ENCODE assay signal across 25 cellular contexts in the genomic region with DNA sequence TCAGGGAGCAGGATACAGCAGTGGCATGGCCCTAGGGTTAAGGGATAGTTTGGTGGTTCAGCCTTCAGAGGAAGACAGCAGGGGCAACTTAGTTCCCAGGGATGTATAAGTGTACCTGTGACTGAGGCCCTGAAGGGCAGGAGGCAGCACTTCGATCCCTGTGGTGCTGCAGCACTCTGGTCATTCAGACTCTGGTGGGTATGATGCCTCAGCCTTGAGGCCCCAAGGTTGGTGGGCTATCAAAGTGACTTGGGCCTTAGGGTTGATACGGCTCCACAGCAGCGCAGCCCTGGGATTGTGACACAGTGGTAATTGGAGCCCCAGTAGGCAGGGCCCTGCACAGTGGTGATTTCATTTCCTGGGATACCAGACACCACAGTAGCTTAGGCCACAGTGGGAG.
A peak's percentile ranks its signal among the peaks of the same experiment; 100 is the strongest.
DNase-seq lines count a peak whose midpoint lies in the region; ATAC-seq, FAIRE-seq and TF ChIP-seq lines count a peak whose summit lies in the region.
"Had no signal": no experiment of that assay in that cellular context is flagged by ENCODE, and none has a peak within 500 bp of the region (broad histone marks: within the 10 kb centered on the region; RNA-seq: fewer than 3 reads in every experiment).

No MANE protein-coding gene starts in this region.

- H3K27ac ChIP-seq in left lung = no peak overlapping the region
- H3K27ac ChIP-seq: A549; BLaER1 treated with 17β-estradiol and CSF1 and Interleukin-3, amounts not matched to agents 10 nM and 100 nM had no signal

- DNase-seq in WTC11 (ENCODE audit: low spot score) (no peak), mesenteric fat pad (ENCODE audit: low spot score) (peak; percentile 71), urothelium cell line (ENCODE audit: low spot score) (no peak), left lung (no peak)
- no peak for DNase-seq in stimulated activated CD8-positive, alpha-beta memory T cell treated with anti-CD3 and anti-CD28 coated beads, Interleukin-4, amount 100 ng/mL, for 48 hours
- DNase-seq: 8988T; ACHN; AML-193; BE2C; CD4-positive, alpha-beta T cell; CD8-positive, alpha-beta memory T cell; DMS 273 treated with DMSO at 0.1 percent for 48 hours; DMS79; EL; GDM1; H9 had no signal

- no peaks in the 10 kb centered on the region for H3K4me1 ChIP-seq in left lung
- H3K4me1 ChIP-seq: A549; BE2C; BLaER1 treated with 17β-estradiol and CSF1 and Interleukin-3, amounts not matched to agents 10 nM and 100 nM had no signal

- no peak overlapping the region for H3K27ac Mint-ChIP-seq in WTC11
- H3K27ac Mint-ChIP-seq: CD4-positive, alpha-beta T cell; CD8-positive, alpha-beta memory T cell; GM23338; H9 had no signal

- no peaks in the 10 kb centered on the region for H3K36me3 ChIP-seq in left lung
- H3K36me3 ChIP-seq: BE2C; BLaER1 treated with 17β-estradiol and CSF1 and Interleukin-3, amounts not matched to agents 10 nM and 100 nM had no signal

- TF ChIP-seq CTCF in WTC11 (IDR thresholded peaks at IDR 0.05) (no peak), left lung (IDR thresholded peaks at IDR 0.05) (no peak)

- CTCF ChIA-PET in WTC11 (lab: Charles Lee) = no interaction called here

- peaks cover 0 to 16% of the 10 kb centered on the region in 2 donors for H3K9me3 ChIP-seq in left lung
- H3K9me3 ChIP-seq: A549, BE2C had no signal

- H3K36me3 Mint-ChIP-seq in WTC11 = peaks cover 7% of the 10 kb centered on the region; the same call in 1 of the 2 replicates
- H3K36me3 Mint-ChIP-seq: CD14-positive monocyte; CD8-positive, alpha-beta memory T cell had no signal

- H3K4me3 ChIP-seq in left lung = no peak overlapping the region
- H3K4me3 ChIP-seq: A549; BLaER1 treated with 17β-estradiol and CSF1 and Interleukin-3, amounts not matched to agents 10 nM and 100 nM; GM12878; GM23338 had no signal

- ATAC-seq in WTC11 = peak; percentile 44
- ATAC-seq in GM19463 (IDR thresholded peaks at IDR 0.05; ENCODE audit: unreplicated experiment) = no peak
- ATAC-seq in left lung = no peak
- ATAC-seq: A549, GM12878, HCT116 had no signal

- POLR2A ChIA-PET in WTC11 (lab: Charles Lee) = no interaction called here

- intact Hi-C loops in left lung (cut with DNase I) = no loop called here

- H3K27me3 Mint-ChIP-seq in WTC11 (ENCODE audit: low read depth) = no peaks in the 10 kb centered on the region
- H3K27me3 Mint-ChIP-seq: CD4-positive, alpha-beta T cell; CD8-positive, alpha-beta memory T cell had no signal

- peaks cover 32% of the 10 kb centered on the region for H3K9me3 Mint-ChIP-seq in WTC11

- no peak overlapping the region for H3K4me3 Mint-ChIP-seq in WTC11
- H3K4me3 Mint-ChIP-seq: CD14-positive monocyte; CD4-positive, alpha-beta T cell; CD8-positive, alpha-beta memory T cell; GM23338; H9 had no signal

- H3K4me1 Mint-ChIP-seq in WTC11 = no peaks in the 10 kb centered on the region
- H3K4me1 Mint-ChIP-seq: CD14-positive monocyte; CD8-positive, alpha-beta memory T cell; GM23338; H9 had no signal

- FAIRE-seq in urothelium cell line (lab: Jason Lieb, UNC) = peak; percentile 55
- FAIRE-seq: A549, D721Med, GM12878, GM19239 had no signal

- H3K27me3 ChIP-seq in left lung = no peaks in the 10 kb centered on the region
- H3K27me3 ChIP-seq: BE2C; BLaER1 treated with 17β-estradiol and CSF1 and Interleukin-3, amounts not matched to agents 10 nM and 100 nM had no signal

TF ChIP-seq in WTC11, 78 proteins besides CTCF, POLR2A, EP300 and RAD21:
- no peak for TF ChIP-seq NFE2L1 (CRISPR knock-in tag; IDR thresholded peaks at IDR 0.05)
- no peak for TF ChIP-seq FOXP1 (CRISPR knock-in tag; IDR thresholded peaks at IDR 0.05; ENCODE audit: borderline replicate concordance)
- no peak for TF ChIP-seq ETV6 (CRISPR knock-in tag; IDR thresholded peaks at IDR 0.05)
- TF ChIP-seq, protein P1, sequence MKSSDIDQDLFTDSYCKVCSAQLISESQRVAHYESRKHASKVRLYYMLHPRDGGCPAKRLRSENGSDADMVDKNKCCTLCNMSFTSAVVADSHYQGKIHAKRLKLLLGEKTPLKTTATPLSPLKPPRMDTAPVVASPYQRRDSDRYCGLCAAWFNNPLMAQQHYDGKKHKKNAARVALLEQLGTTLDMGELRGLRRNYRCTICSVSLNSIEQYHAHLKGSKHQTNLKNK (CRISPR knock-in tag; IDR thresholded peaks at IDR 0.05) = no peak
- TF ChIP-seq, protein P2, sequence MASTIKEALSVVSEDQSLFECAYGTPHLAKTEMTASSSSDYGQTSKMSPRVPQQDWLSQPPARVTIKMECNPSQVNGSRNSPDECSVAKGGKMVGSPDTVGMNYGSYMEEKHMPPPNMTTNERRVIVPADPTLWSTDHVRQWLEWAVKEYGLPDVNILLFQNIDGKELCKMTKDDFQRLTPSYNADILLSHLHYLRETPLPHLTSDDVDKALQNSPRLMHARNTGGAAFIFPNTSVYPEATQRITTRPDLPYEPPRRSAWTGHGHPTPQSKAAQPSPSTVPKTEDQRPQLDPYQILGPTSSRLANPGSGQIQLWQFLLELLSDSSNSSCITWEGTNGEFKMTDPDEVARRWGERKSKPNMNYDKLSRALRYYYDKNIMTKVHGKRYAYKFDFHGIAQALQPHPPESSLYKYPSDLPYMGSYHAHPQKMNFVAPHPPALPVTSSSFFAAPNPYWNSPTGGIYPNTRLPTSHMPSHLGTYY (CRISPR knock-in tag; IDR thresholded peaks at IDR 0.05) = no peak
- TF ChIP-seq KAT7 (CRISPR knock-in tag; IDR thresholded peaks at IDR 0.05; ENCODE audit: borderline replicate concordance) = no peak
- TF ChIP-seq, protein P3, sequence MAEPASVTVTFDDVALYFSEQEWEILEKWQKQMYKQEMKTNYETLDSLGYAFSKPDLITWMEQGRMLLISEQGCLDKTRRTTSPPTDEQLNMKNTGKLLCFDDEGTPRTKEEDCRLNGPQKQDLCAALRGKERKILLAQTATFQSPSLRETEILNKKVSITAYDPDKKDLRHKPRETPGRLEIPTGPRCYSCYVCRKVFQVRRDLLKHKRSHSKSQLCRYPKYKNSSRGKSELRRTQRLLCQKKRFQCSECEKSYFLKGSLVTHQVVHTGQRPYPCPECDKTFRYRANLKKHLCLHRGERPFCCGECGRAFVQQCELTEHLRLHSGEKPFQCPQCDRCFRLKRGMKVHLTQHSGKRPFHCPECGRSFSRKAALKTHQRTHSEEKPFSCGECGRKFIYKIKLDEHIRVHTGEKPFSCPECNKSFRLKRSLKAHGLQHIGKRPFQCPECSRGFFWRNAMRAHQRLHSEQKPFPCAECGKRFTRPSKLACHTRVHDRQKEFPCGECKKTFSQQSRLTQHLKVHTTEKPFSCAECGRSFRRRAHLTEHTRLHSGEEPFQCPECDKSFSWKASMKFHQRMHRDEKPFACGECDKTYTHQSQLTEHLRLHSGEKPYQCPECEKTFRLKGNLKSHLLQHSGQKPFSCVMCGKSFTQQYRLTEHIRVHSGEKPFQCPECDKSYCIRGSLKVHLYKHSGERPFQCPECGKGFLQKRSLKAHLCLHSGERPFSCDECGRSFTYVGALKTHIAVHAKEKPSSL (CRISPR knock-in tag; conservative IDR thresholded peaks at IDR 0.05) = no peak
- no peak for TF ChIP-seq ZNF121 (CRISPR knock-in tag; IDR thresholded peaks at IDR 0.05)
- no peak for TF ChIP-seq GABPB1 (CRISPR knock-in tag; IDR thresholded peaks at IDR 0.05)
- TF ChIP-seq, protein P4, sequence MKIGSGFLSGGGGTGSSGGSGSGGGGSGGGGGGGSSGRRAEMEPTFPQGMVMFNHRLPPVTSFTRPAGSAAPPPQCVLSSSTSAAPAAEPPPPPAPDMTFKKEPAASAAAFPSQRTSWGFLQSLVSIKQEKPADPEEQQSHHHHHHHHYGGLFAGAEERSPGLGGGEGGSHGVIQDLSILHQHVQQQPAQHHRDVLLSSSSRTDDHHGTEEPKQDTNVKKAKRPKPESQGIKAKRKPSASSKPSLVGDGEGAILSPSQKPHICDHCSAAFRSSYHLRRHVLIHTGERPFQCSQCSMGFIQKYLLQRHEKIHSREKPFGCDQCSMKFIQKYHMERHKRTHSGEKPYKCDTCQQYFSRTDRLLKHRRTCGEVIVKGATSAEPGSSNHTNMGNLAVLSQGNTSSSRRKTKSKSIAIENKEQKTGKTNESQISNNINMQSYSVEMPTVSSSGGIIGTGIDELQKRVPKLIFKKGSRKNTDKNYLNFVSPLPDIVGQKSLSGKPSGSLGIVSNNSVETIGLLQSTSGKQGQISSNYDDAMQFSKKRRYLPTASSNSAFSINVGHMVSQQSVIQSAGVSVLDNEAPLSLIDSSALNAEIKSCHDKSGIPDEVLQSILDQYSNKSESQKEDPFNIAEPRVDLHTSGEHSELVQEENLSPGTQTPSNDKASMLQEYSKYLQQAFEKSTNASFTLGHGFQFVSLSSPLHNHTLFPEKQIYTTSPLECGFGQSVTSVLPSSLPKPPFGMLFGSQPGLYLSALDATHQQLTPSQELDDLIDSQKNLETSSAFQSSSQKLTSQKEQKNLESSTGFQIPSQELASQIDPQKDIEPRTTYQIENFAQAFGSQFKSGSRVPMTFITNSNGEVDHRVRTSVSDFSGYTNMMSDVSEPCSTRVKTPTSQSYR (CRISPR knock-in tag; IDR thresholded peaks at IDR 0.05) = no peak
- no peak for TF ChIP-seq ZNF263 (CRISPR knock-in tag; IDR thresholded peaks at IDR 0.05; ENCODE audit: low read depth)
- TF ChIP-seq CBFB (CRISPR knock-in tag; IDR thresholded peaks at IDR 0.05; ENCODE audit: low read depth) = no peak
- no peak for TF ChIP-seq EMX1 (CRISPR knock-in tag; IDR thresholded peaks at IDR 0.05)
- no peak for TF ChIP-seq ZNF423 (CRISPR knock-in tag; IDR thresholded peaks at IDR 0.05)
